ENCODE assay signal across 19 cellular contexts in genomic region chr13:94157705-94158218, GRCh38.
DNase-seq lines count a peak whose midpoint lies in the region; ATAC-seq and TF ChIP-seq lines count a peak whose summit lies in the region.
"Had no signal": no experiment of that assay in that cellular context is flagged by ENCODE, and none has a peak within 500 bp of the region (broad histone marks: within the 10 kb centered on the region; RNA-seq: fewer than 3 reads in every experiment).

No MANE protein-coding gene starts in this region.

- H3K27me3 Mint-ChIP-seq in nephron progenitor cell (ENCODE audit: low read depth, poor library complexity): no peaks in the 10 kb centered on the region
- H3K27me3 Mint-ChIP-seq: activated CD4-positive, alpha-beta memory T cell treated with anti-CD3 and anti-CD28 coated beads for 36 hours had no signal

- peak; percentile 93 for ATAC-seq in Right ventricle myocardium inferior
- peak; percentile 94 for ATAC-seq in Right ventricle myocardium superior (ENCODE audit: poor library complexity)
- no peak for ATAC-seq in HG03045 (IDR thresholded peaks at IDR 0.05; ENCODE audit: unreplicated experiment)
- no peak for ATAC-seq in HG02588 (IDR thresholded peaks at IDR 0.05; ENCODE audit: unreplicated experiment)

- H3K4me1 Mint-ChIP-seq in nephron progenitor cell: no peaks in the 10 kb centered on the region

- TF ChIP-seq CTCF in nephron progenitor cell (IDR thresholded peaks at IDR 0.05): no peak

- H3K36me3 Mint-ChIP-seq in nephron progenitor cell (ENCODE audit: low read depth): peaks cover 25% of the 10 kb centered on the region
- H3K36me3 Mint-ChIP-seq: activated CD4-positive, alpha-beta memory T cell treated with anti-CD3 and anti-CD28 coated beads for 36 hours had no signal

- H3K9me3 Mint-ChIP-seq in nephron progenitor cell: peaks cover 18% of the 10 kb centered on the region

- no peak overlapping the region for H3K4me3 Mint-ChIP-seq in nephron progenitor cell
- H3K4me3 Mint-ChIP-seq: activated CD4-positive, alpha-beta memory T cell treated with anti-CD3 and anti-CD28 coated beads for 36 hours had no signal

- peak overlapping the region; percentile 6 for H3K27ac Mint-ChIP-seq in nephron progenitor cell
- H3K27ac Mint-ChIP-seq: activated CD4-positive, alpha-beta memory T cell treated with anti-CD3 and anti-CD28 coated beads for 36 hours had no signal

- intact Hi-C loops in Right ventricle myocardium inferior (cut with DNase I): no loop called here
- intact Hi-C loops in cardiac septum (cut with DNase I): no loop called here
- intact Hi-C loops in Right ventricle myocardium superior (cut with DNase I): no loop called here

- no peak for DNase-seq in Right ventricle myocardium inferior (ENCODE audit: missing footprints)
- DNase-seq in cardiac septum (ENCODE audit: low spot score): no peak
- no peak for DNase-seq in Right ventricle myocardium superior
- no peak for DNase-seq in nephron progenitor cell
- DNase-seq in stimulated activated CD4-positive, alpha-beta T cell treated with anti-CD3 and anti-CD28 coated beads, Interleukin-4, amount 100 ng/mL, for 4 hours: no peak
- DNase-seq in kidney tubule cell (ENCODE audit: low spot score): no peak
- DNase-seq: activated CD4-positive, alpha-beta memory T cell treated with anti-CD3 and anti-CD28 coated beads for 36 hours; activated naive CD4-positive, alpha-beta T cell treated with Interleukin-2 at 50 U/mL for 16 hours; activated T-cell treated with anti-CD3 and anti-CD28 coated beads for 4 hours; GM23248; NCI-H1417 treated with DMSO at 0.1 percent for 48 hours; NCI-H69; nucleus accumbens; OCI-M1; stimulated activated CD4-positive, alpha-beta T cell treated with anti-CD3 and anti-CD28 coated beads, Interleukin-2, amount 100 ng/mL, for 48 hours; stomach; WERI-Rb-1 had no signal

Comparison
In these comparisons a context has a peak if more than half of its experiments do, and no peak if none do; other contexts are left out.
1. ATAC-seq: peak in Right ventricle myocardium inferior (single experiment) and Right ventricle myocardium superior (single experiment); none in HG03045 (single experiment) and HG02588 (single experiment).